25 cellular contexts compared by ENCODE assay signal in genomic region chr15:44129911-44130310, GRCh38.
"Had no signal": no experiment of that assay in that cellular context is flagged by ENCODE, and none has a peak within 500 bp of the region (broad histone marks: within the 10 kb centered on the region; RNA-seq: fewer than 3 reads in every experiment).

No MANE protein-coding gene starts in this region.

- ATAC-seq: activated CD4-positive, alpha-beta T cell treated with anti-CD3 and anti-CD28 coated beads for 36 hours; PC-3 had no signal

- H3K36me3 Mint-ChIP-seq: activated naive CD8-positive, alpha-beta T cell treated with anti-CD3 and anti-CD28 coated beads, Interleukin-2, amount 10 ng/mL, durations not matched to agents 7 days and 5 days had no signal

- H3K27ac Mint-ChIP-seq: activated CD4-positive, alpha-beta memory T cell treated with anti-CD3 and anti-CD28 coated beads, Interleukin-2, amount 10 ng/mL, durations not matched to agents 7 days and 5 days; activated CD4-positive, alpha-beta T cell treated with anti-CD3 and anti-CD28 coated beads for 36 hours; activated naive CD8-positive, alpha-beta T cell treated with anti-CD3 and anti-CD28 coated beads, Interleukin-2, amount 10 ng/mL, durations not matched to agents 7 days and 5 days had no signal

- H3K9me3 Mint-ChIP-seq: activated CD4-positive, alpha-beta memory T cell treated with anti-CD3 and anti-CD28 coated beads, Interleukin-2, amount 10 ng/mL, durations not matched to agents 7 days and 5 days; activated naive CD8-positive, alpha-beta T cell treated with anti-CD3 and anti-CD28 coated beads, Interleukin-2, amount 10 ng/mL, durations not matched to agents 7 days and 5 days had no signal

- FAIRE-seq: RCC 7860, TTC549 had no signal

- H3K27ac ChIP-seq: adrenal gland, SJSA1 had no signal

- H3K36me3 ChIP-seq: adrenal gland, SJSA1 had no signal

- H3K4me1 Mint-ChIP-seq: activated CD4-positive, alpha-beta memory T cell treated with anti-CD3 and anti-CD28 coated beads, Interleukin-2, amount 10 ng/mL, durations not matched to agents 7 days and 5 days; activated CD4-positive, alpha-beta T cell treated with anti-CD3 and anti-CD28 coated beads for 36 hours; activated naive CD8-positive, alpha-beta T cell treated with anti-CD3 and anti-CD28 coated beads, Interleukin-2, amount 10 ng/mL, durations not matched to agents 7 days and 5 days had no signal

- H3K4me1 ChIP-seq: SJSA1 had no signal

- DNase-seq: activated CD4-positive, alpha-beta memory T cell treated with anti-CD3 and anti-CD28 coated beads, Interleukin-2, amount 10 ng/mL, durations not matched to agents 7 days and 5 days; activated CD4-positive, alpha-beta T cell treated with anti-CD3 and anti-CD28 coated beads for 36 hours; activated CD4-positive, alpha-beta T cell treated with anti-CD3 and anti-CD28 coated beads, Interleukin-2, amount 50 U/mL, for 1 hour; activated CD4-positive, CD25-positive, alpha-beta regulatory T cell; activated CD8-positive, alpha-beta memory T cell treated with anti-CD3 and anti-CD28 coated beads, Interleukin-2, amount 50 U/mL, for 4 hours; activated naive CD4-positive, alpha-beta T cell treated with anti-CD3 and anti-CD28 coated beads, Interleukin-2, amount 50 U/mL, for 16 hours; activated naive CD8-positive, alpha-beta T cell treated with anti-CD3 and anti-CD28 coated beads, Interleukin-2, amount 10 ng/mL, durations not matched to agents 7 days and 5 days; adrenal gland; anterior cingulate cortex; central memory CD4-positive, alpha-beta T cell; MM.1S; NCI-H1105; NCI-H1436; NCI-H1694 treated with DMSO at 0.1 percent for 48 hours; NCI-H2029 treated with DMSO at 0.1 percent for 48 hours; NCI-H510A treated with DMSO at 0.1 percent for 48 hours; NCI-H69; NK-92 treated with Interleukin-12 subunit alpha and Interleukin-12 subunit beta, amount 100 ng/mL, for 24 hours; PC-3; SHP77; T-helper 2 cell; T1000 had no signal

- H3K4me3 ChIP-seq: adrenal gland, SJSA1 had no signal

- H3K27me3 ChIP-seq: adrenal gland, SJSA1 had no signal

- H3K4me3 Mint-ChIP-seq: activated CD4-positive, alpha-beta memory T cell treated with anti-CD3 and anti-CD28 coated beads, Interleukin-2, amount 10 ng/mL, durations not matched to agents 7 days and 5 days; activated CD4-positive, alpha-beta T cell treated with anti-CD3 and anti-CD28 coated beads for 36 hours; activated naive CD8-positive, alpha-beta T cell treated with anti-CD3 and anti-CD28 coated beads, Interleukin-2, amount 10 ng/mL, durations not matched to agents 7 days and 5 days had no signal

- H3K9me3 ChIP-seq: adrenal gland, SJSA1 had no signal
